Comparison of ENCODE assay signal across 10 cellular contexts in the genomic region with DNA sequence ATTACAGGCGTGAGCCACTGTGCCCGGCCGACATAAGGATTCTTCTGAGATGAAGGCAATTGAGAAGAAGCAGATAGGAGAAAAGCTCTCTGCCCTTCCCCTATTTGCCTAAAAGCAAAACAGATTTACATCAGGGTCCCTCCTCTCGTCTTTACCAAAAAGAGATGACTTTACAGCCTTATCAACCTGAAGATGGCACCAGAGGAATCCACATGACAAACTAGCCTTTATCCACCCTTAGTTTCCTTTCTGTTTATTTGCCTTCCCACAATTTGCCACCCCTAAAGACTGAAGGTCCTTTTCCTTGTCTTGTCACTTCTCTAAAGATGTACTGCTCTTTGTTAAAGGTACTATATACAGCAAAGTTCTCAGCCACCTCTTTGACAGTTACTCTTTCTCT.
DNase-seq lines count a peak whose midpoint lies in the region; ATAC-seq and TF ChIP-seq lines count a peak whose summit lies in the region.
"Had no signal": no experiment of that assay in that cellular context is flagged by ENCODE, and none has a peak within 500 bp of the region (broad histone marks: within the 10 kb centered on the region; RNA-seq: fewer than 3 reads in every experiment).

No MANE protein-coding gene starts in this region.

- no peaks in the 10 kb centered on the region for H3K36me3 ChIP-seq in CD8-positive, alpha-beta T cell (ENCODE audit: insufficient read depth, low read length)
- no peaks in the 10 kb centered on the region for H3K36me3 ChIP-seq in GM23248 (ENCODE audit: low read depth)
- no peaks in the 10 kb centered on the region for H3K36me3 ChIP-seq in SK-N-SH (replicated peaks in 1 of 2; ENCODE audit: control insufficient read depth in 1 of 2, insufficient read depth in 2 of 2, low read length in 1 of 2)
- H3K36me3 ChIP-seq in transverse colon = no peaks in the 10 kb centered on the region

- H3K9ac ChIP-seq in GM23248 (no peak overlapping the region), SK-N-SH (no peak overlapping the region)

- H3K4me3 Mint-ChIP-seq in CD8-positive, alpha-beta T cell = no peak overlapping the region
- H3K4me3 Mint-ChIP-seq: immature natural killer cell, T-cell had no signal

- TF ChIP-seq EP300 in SK-N-SH (IDR thresholded peaks at IDR 0.05; ENCODE audit: borderline replicate concordance in 1 of 2, low read depth in 1 of 2, low read length in 1 of 2) (no peak), transverse colon (IDR thresholded peaks at IDR 0.05; ENCODE audit: low read depth) (no peak)

- POLR2A ChIA-PET in CD8-positive, alpha-beta T cell (lab: Charles Lee) = interaction anchor here (2.3 kb wide), 1 partner anchor 72 kb away, joined by 7 read pairs; no protein-coding TSS in a partner anchor
- POLR2A ChIA-PET in SK-N-SH (lab: Yijun Ruan, JAX) = interaction anchor here (1.4 kb wide), 1 partner anchor 66 kb away, joined by 5 read pairs; no protein-coding TSS in a partner anchor

- no peaks in the 10 kb centered on the region for H3K79me2 ChIP-seq in GM23248 (ENCODE audit: insufficient read depth)
- H3K79me2 ChIP-seq in SK-N-SH (ENCODE audit: insufficient read depth) = no peaks in the 10 kb centered on the region

- peak; percentile 82 for TF ChIP-seq RAD21 in SK-N-SH (IDR thresholded peaks at IDR 0.05; ENCODE audit: low read length)

- H3K9me3 Mint-ChIP-seq in CD8-positive, alpha-beta T cell = no peaks in the 10 kb centered on the region
- H3K9me3 Mint-ChIP-seq: immature natural killer cell, T-cell had no signal

- H3K4me2 ChIP-seq in GM23248 (ENCODE audit: unreplicated experiment) (no peak overlapping the region), SK-N-SH (no peak overlapping the region)

- no peaks in the 10 kb centered on the region for H3K27me3 Mint-ChIP-seq in CD8-positive, alpha-beta T cell (ENCODE audit: low read depth)
- H3K27me3 Mint-ChIP-seq: T-cell had no signal

- H3K27me3 ChIP-seq in CD8-positive, alpha-beta T cell (ENCODE audit: insufficient read depth, low read length) = no peaks in the 10 kb centered on the region
- H3K27me3 ChIP-seq in GM23248 (replicated peaks; ENCODE audit: insufficient read depth) = no peaks in the 10 kb centered on the region
- H3K27me3 ChIP-seq in SK-N-SH (ENCODE audit: insufficient read depth) = no peaks in the 10 kb centered on the region
- no peaks in the 10 kb centered on the region for H3K27me3 ChIP-seq in transverse colon

- no peak overlapping the region for H3K27ac ChIP-seq in CD8-positive, alpha-beta T cell (ENCODE audit: low read depth, low read length)
- no peak overlapping the region for H3K27ac ChIP-seq in GM23248
- no peak overlapping the region for H3K27ac ChIP-seq in SK-N-SH (ENCODE audit: low read depth in 2 of 2, low read length in 1 of 2)
- no peak overlapping the region for H3K27ac ChIP-seq in transverse colon

- H3F3A ChIP-seq in GM23248 (ENCODE audit: insufficient read depth) (no peaks in the 10 kb centered on the region), SK-N-SH (replicated peaks; ENCODE audit: insufficient read depth) (no peaks in the 10 kb centered on the region)

- H3K4me3 ChIP-seq in CD8-positive, alpha-beta T cell (ENCODE audit: low read depth, low read length) = no peak overlapping the region
- H3K4me3 ChIP-seq in GM23248 = no peak overlapping the region
- H3K4me3 ChIP-seq in SK-N-SH (ENCODE audit: low read depth in 2 of 2, low read length in 1 of 2) = no peak overlapping the region
- no peak overlapping the region for H3K4me3 ChIP-seq in transverse colon

- TF ChIP-seq POLR2A in transverse colon (IDR thresholded peaks at IDR 0.05) = no peak

- WGBS in GM23248 (ENCODE audit: low coverage in 1 of 2, low lambda C conversion rate in 2 of 2, missing lambda C conversion rate in 2 of 2), 2 experiments = 56 to 57% methylated on average over 4 of the region's 4 CpGs
- 59% methylated on average over 4 of the region's 4 CpGs for WGBS in SK-N-SH (ENCODE audit: low lambda C conversion rate)
- WGBS in transverse colon (ENCODE audit: low coverage in 1 of 2), 2 donors = 53 to 80% methylated on average over 2 to 4 of the region's 4 CpGs

- no peaks in the 10 kb centered on the region for H4K20me1 ChIP-seq in GM23248 (ENCODE audit: insufficient read depth)
- H4K20me1 ChIP-seq in SK-N-SH (ENCODE audit: insufficient read depth) = no peaks in the 10 kb centered on the region

- H3K4me1 ChIP-seq in CD8-positive, alpha-beta T cell (ENCODE audit: insufficient read depth, low read length) = no peaks in the 10 kb centered on the region
- H3K4me1 ChIP-seq in GM23248 (ENCODE audit: insufficient read depth) (no peaks in the 10 kb centered on the region; the same call in 1 of the 2 replicates), SK-N-SH (ENCODE audit: control insufficient read depth in 1 of 2, insufficient read depth in 2 of 2, low read depth in 1 of 2, low read length in 1 of 2) (peaks cover 0 to 2% of the 10 kb centered on the region in 2 experiments; a peak in 1 of 4 replicates), transverse colon (no peaks in the 10 kb centered on the region)

- TF ChIP-seq CTCF in CD8-positive, alpha-beta T cell (IDR thresholded peaks at IDR 0.05) = peak; percentile 32
- TF ChIP-seq CTCF in SK-N-SH (IDR thresholded peaks at IDR 0.05) (peak; percentile 51), transverse colon (IDR thresholded peaks at IDR 0.05) (no peak)

- no peaks in the 10 kb centered on the region for H3K36me3 Mint-ChIP-seq in CD8-positive, alpha-beta T cell

- no peaks in the 10 kb centered on the region for H3K9me2 ChIP-seq in GM23248 (ENCODE audit: insufficient read depth)
- H3K9me2 ChIP-seq in SK-N-SH = no peaks in the 10 kb centered on the region

- no peak for ATAC-seq in CD8-positive, alpha-beta T cell
- no peak for ATAC-seq in GM18520 (IDR thresholded peaks at IDR 0.05; ENCODE audit: unreplicated experiment)

- H3K27ac Mint-ChIP-seq in CD8-positive, alpha-beta T cell = no peak overlapping the region
- H3K27ac Mint-ChIP-seq: immature natural killer cell, T-cell had no signal

- intact Hi-C loops in CD8-positive, alpha-beta T cell (cut with DNase I, micrococcal nuclease) = loop anchor here in 1 of 2 experiments (1.0 kb wide), 1 partner anchor 71 kb away; no protein-coding TSS in a partner anchor
- intact Hi-C loops in transverse colon (cut with DNase I; ENCODE audit: low total_unique reads) = no loop called here

- H2AFZ ChIP-seq in GM23248 = peak overlapping the region; percentile 27; the same call in 1 of the 2 replicates
- no peak overlapping the region for H2AFZ ChIP-seq in SK-N-SH (ENCODE audit: low read depth)

- no peaks in the 10 kb centered on the region for H3K9me3 ChIP-seq in CD8-positive, alpha-beta T cell (ENCODE audit: low read length)
- H3K9me3 ChIP-seq in GM23248 (ENCODE audit: low read depth) = no peaks in the 10 kb centered on the region
- no peaks in the 10 kb centered on the region for H3K9me3 ChIP-seq in SK-N-SH
- H3K9me3 ChIP-seq in transverse colon = no peaks in the 10 kb centered on the region

- no peak for DNase-seq in CD8-positive, alpha-beta T cell
- DNase-seq in GM23248 (peak; percentile 42), SK-N-SH (peak; percentile 49), left kidney (ENCODE audit: low read depth, low spot score) (peak; percentile 44), NCI-H1105 treated with DMSO at 0.1 percent for 48 hours (lab: John Stamatoyannopoulos, UW) (no peak), NCI-H2227 (lab: John Stamatoyannopoulos, UW; ENCODE audit: unreplicated experiment) (no peak), transverse colon (no peak)
- DNase-seq: immature natural killer cell, T-cell had no signal

- CTCF ChIA-PET in CD8-positive, alpha-beta T cell (lab: Charles Lee) = interaction anchor here (0.6 to 7.9 kb wide), 20 partner anchors 10 to 495 kb away, joined by 3 to 53 read pairs (median 4); no protein-coding TSS in a partner anchor
- CTCF ChIA-PET in SK-N-SH (lab: Yijun Ruan, JAX) = interaction anchor here (0.6 to 6.2 kb wide), 29 partner anchors 9 to 553 kb away, joined by 3 to 114 read pairs (median 5); no protein-coding TSS in a partner anchor

- peaks cover 3% of the 10 kb centered on the region for H3K4me1 Mint-ChIP-seq in CD8-positive, alpha-beta T cell (ENCODE audit: low read depth)
- H3K4me1 Mint-ChIP-seq: immature natural killer cell had no signal

- in situ Hi-C loops in GM23248 (cut with MboI) (loop anchor here (5.0 kb wide), 1 partner anchor 73 kb away; no protein-coding TSS in a partner anchor), transverse colon (cut with MboI; ENCODE audit: low pct_ligation_motif_present in 1 of 4, low pct_unique_long_range_greater_than_20kb in 1 of 4, low sequenced_read_pairs in 3 of 4) (no loop called here)

TF ChIP-seq in SK-N-SH, 30 proteins besides CTCF, POLR2A, EP300 and RAD21:
- TF ChIP-seq SMC3 (IDR thresholded peaks at IDR 0.05; ENCODE audit: low read depth, low read length) (peak; percentile 55), NRF1 (IDR thresholded peaks at IDR 0.05; ENCODE audit: low read depth, low read length) (no peak)
TF ChIP-seq in SK-N-SH: peak in this region for 1.

Comparison
In these comparisons a context has a peak if more than half of its experiments do, and no peak if none do; other contexts are left out.
1. DNase-seq: peak in GM23248 (single experiment), SK-N-SH (single experiment) and left kidney (single experiment); none in CD8-positive, alpha-beta T cell (0 of 7), NCI-H1105 treated with DMSO at 0.1 percent for 48 hours (single experiment), NCI-H2227 (single experiment) and transverse colon (single experiment).
2. CTCF ChIP-seq: peak in CD8-positive, alpha-beta T cell (single experiment) and SK-N-SH (single experiment); none in transverse colon (0 of 5).